Comparison of ENCODE assay signal across 8 cellular contexts in genomic region chr12:85279449-85280137, GRCh38. TPM values are rescaled to one million over a fixed set of nuclear protein-coding genes. Genes with fewer than 3 reads are reported as not detected.
DNase-seq lines count a peak whose midpoint lies in the region; ATAC-seq and TF ChIP-seq lines count a peak whose summit lies in the region.

No MANE protein-coding gene starts in this region.

- H3K27ac Mint-ChIP-seq in glutamatergic neuron (ENCODE audit: unreplicated experiment): no peak overlapping the region

- intact Hi-C loops in psoas muscle (cut with DNase I): no loop called here

- no peaks in the 10 kb centered on the region for H3K36me3 Mint-ChIP-seq in glutamatergic neuron (ENCODE audit: unreplicated experiment)

- H3K9me3 ChIP-seq in SJCRH30 (replicated peaks) (no peaks in the 10 kb centered on the region), psoas muscle (no peaks in the 10 kb centered on the region)

- no peaks in the 10 kb centered on the region for H3K27me3 ChIP-seq in SJCRH30
- H3K27me3 ChIP-seq in psoas muscle (ENCODE audit: insufficient read depth in 3 of 3, low read length in 2 of 3): peaks cover 3 to 76% (median 20%) of the 10 kb centered on the region in 3 donors

- 9 to 16% (median 11%) methylated on average over 37 to 39 of the region's 39 CpGs for WGBS in psoas muscle, 3 donors

- H3K27ac ChIP-seq in SJCRH30 (peak overlapping the region; percentile 78), psoas muscle (no peak overlapping the region)

- peaks cover 11% of the 10 kb centered on the region for H3K27me3 Mint-ChIP-seq in glutamatergic neuron (ENCODE audit: unreplicated experiment)

- H3K4me1 ChIP-seq in SJCRH30: peaks cover 12% of the 10 kb centered on the region
- H3K4me1 ChIP-seq in psoas muscle: no peaks in the 10 kb centered on the region

- H3K36me3 ChIP-seq in SJCRH30 (no peaks in the 10 kb centered on the region), psoas muscle (ENCODE audit: insufficient read depth in 1 of 2, low read depth in 1 of 2) (no peaks in the 10 kb centered on the region)

- ATAC-seq in psoas muscle: peak in 2 of 4 donors; percentile 19 to 37
- no peak for ATAC-seq in GM18519 (IDR thresholded peaks at IDR 0.05; ENCODE audit: low FRiP score, unreplicated experiment)
- ATAC-seq in HG03442 (IDR thresholded peaks at IDR 0.05; ENCODE audit: unreplicated experiment): no peak

- no peak for TF ChIP-seq CTCF in glutamatergic neuron (IDR thresholded peaks at IDR 0.05; ENCODE audit: partially characterized antibody, unreplicated experiment)
- TF ChIP-seq CTCF in psoas muscle (IDR thresholded peaks at IDR 0.05): no peak

- H3K4me1 Mint-ChIP-seq in glutamatergic neuron (ENCODE audit: low read depth, unreplicated experiment): peaks cover 14% of the 10 kb centered on the region

- H3K4me3 Mint-ChIP-seq in glutamatergic neuron (ENCODE audit: unreplicated experiment): peak overlapping the region; percentile 96

- H3K4me3 ChIP-seq in GM08714 (ENCODE audit: low read length) (peak overlapping the region; percentile 52; the same call in 1 of the 2 replicates), SJCRH30 (peak overlapping the region; percentile 70), psoas muscle (peak overlapping the region; percentile 61)

- H3K9me3 Mint-ChIP-seq in glutamatergic neuron (ENCODE audit: unreplicated experiment): peaks cover 15% of the 10 kb centered on the region

- DNase-seq in SJCRH30: no peak
- DNase-seq in glutamatergic neuron: peak; percentile 42
- DNase-seq in psoas muscle: peak in 1 of 2 donors; percentile 10
- DNase-seq in NCI-H1930 (lab: John Stamatoyannopoulos, UW): no peak
- no peak for DNase-seq in midbrain (lab: John Stamatoyannopoulos, UW)

RNA-seq across cellular contexts. Expression of gene ALX1, which starts 0.4 kb away (rescaled TPM):
- 10.5 and 11.2 TPM in 2 replicates for total RNA-seq in SJCRH30 (2014; rRNA removed; shearing (Covaris generic))
- total RNA-seq in glutamatergic neuron (ENCODE audit: unreplicated experiment): 3.8 TPM
- under 1 TPM in 1 of 4 donors, not detected in 3; 0.36 TPM for total RNA-seq in psoas muscle
- under 1 TPM in 2 of 3 donors, not detected in 1; 0.11 to 0.19 TPM for polyA plus RNA-seq in psoas muscle
